1 cellular context compared by ENCODE assay signal in genomic region chr1:150268706-150269403, GRCh38.
TF ChIP-seq lines count a peak whose summit lies in the region.

Gene APH1A (minus strand): TSS chr1:150269016. CDS start chr1:150268810, 206 bp downstream.

TF ChIP-seq in H1, 55 proteins besides CTCF, POLR2A, EP300 and RAD21:
- TF ChIP-seq SP4 (IDR thresholded peaks at IDR 0.05; ENCODE audit: low read length) (peak; percentile 67; the same call in 1 of the 2 replicates), RNF2 (IDR thresholded peaks at IDR 0.05; ENCODE audit: borderline replicate concordance, low read depth, low read length, missing control alignments, poor library complexity, severe bottlenecking) (no peak), TBP (IDR thresholded peaks at IDR 0.05; ENCODE audit: low read depth, low read length) (peak; percentile 84), SIRT6 (IDR thresholded peaks at IDR 0.05; ENCODE audit: low read length) (no peak), YY1 (IDR thresholded peaks at IDR 0.05; ENCODE audit: low read depth, low read length) (peak; percentile 50; the same call in 1 of the 2 replicates), SIN3A (conservative IDR thresholded peaks at IDR 0.05 in 1 of 2, IDR thresholded peaks at IDR 0.05 in 1 of 2; ENCODE audit: low read depth in 1 of 2, low read length in 2 of 2) (peak; percentile 29 to 90; a peak in 3 of 4 replicates), KDM4A (IDR thresholded peaks at IDR 0.05; ENCODE audit: low read depth, low read length, severe bottlenecking) (peak; percentile 49), SUZ12 (IDR thresholded peaks at IDR 0.05; ENCODE audit: low read length) (no peak), SRF (IDR thresholded peaks at IDR 0.05; ENCODE audit: low read depth, low read length) (peak; percentile 46; the same call in 1 of the 2 replicates), PHF8 (conservative IDR thresholded peaks at IDR 0.05; ENCODE audit: low read depth, low read length) (peak; percentile 56), CREB1 (IDR thresholded peaks at IDR 0.05) (peak; percentile 98), FOSL1 (IDR thresholded peaks at IDR 0.05; ENCODE audit: insufficient read depth, low read depth, low read length) (no peak), ASH2L (IDR thresholded peaks at IDR 0.05; ENCODE audit: low read length) (peak; percentile 78), KDM5A (IDR thresholded peaks at IDR 0.05; ENCODE audit: low read length) (peak; percentile 68), POU5F1 (IDR thresholded peaks at IDR 0.05; ENCODE audit: low read depth, low read length) (no peak), CHD7 (IDR thresholded peaks at IDR 0.05; ENCODE audit: insufficient replicate concordance, low read length) (peak; percentile 45), ATF3 (IDR thresholded peaks at IDR 0.05; ENCODE audit: insufficient read depth, low read depth, low read length) (peak; percentile 67; the same call in 1 of the 2 replicates), SIX5 (IDR thresholded peaks at IDR 0.05; ENCODE audit: low read depth, low read length) (peak; percentile 64), SP1 (IDR thresholded peaks at IDR 0.05; ENCODE audit: low read depth, low read length) (peak; percentile 77), TCF12 (IDR thresholded peaks at IDR 0.05; ENCODE audit: low read depth, low read length) (0 out of 2 replicates have a peak, but pooled peaks have one; percentile 29), HDAC2 (IDR thresholded peaks at IDR 0.05; ENCODE audit: borderline replicate concordance in 1 of 2, low read depth in 2 of 2, low read length in 2 of 2) (peak in 1 of 2 experiments; percentile 85; a peak in 1 of 4 replicates), TEAD4 (IDR thresholded peaks at IDR 0.05; ENCODE audit: low read depth, low read length) (peak; percentile 38; the same call in 1 of the 2 replicates), EGR1 (IDR thresholded peaks at IDR 0.05; ENCODE audit: borderline replicate concordance, low read depth, low read length) (peak; percentile 38; the same call in 1 of the 2 replicates), TAF1 (IDR thresholded peaks at IDR 0.05; ENCODE audit: low read depth, low read length) (peak; percentile 83), POLR2AphosphoS5 (IDR thresholded peaks at IDR 0.05; ENCODE audit: low read depth, low read length) (peak; percentile 44; the same call in 1 of the 2 replicates), GTF2F1 (IDR thresholded peaks at IDR 0.05; ENCODE audit: borderline replicate concordance, low read depth, low read length) (no peak), GABPA (IDR thresholded peaks at IDR 0.05; ENCODE audit: borderline replicate concordance, insufficient read depth, low read length) (0 out of 2 replicates have a peak, but pooled peaks have one; percentile 71), BRCA1 (IDR thresholded peaks at IDR 0.05; ENCODE audit: low read depth, low read length) (no peak), CHD2 (IDR thresholded peaks at IDR 0.05; ENCODE audit: low read length) (no peak), BACH1 (IDR thresholded peaks at IDR 0.05; ENCODE audit: low read length) (peak; percentile 28; the same call in 1 of the 2 replicates)
TF ChIP-seq in H1: peak in this region for 22.
